Comparison of ENCODE assay signal across 9 cellular contexts in the genomic region with DNA sequence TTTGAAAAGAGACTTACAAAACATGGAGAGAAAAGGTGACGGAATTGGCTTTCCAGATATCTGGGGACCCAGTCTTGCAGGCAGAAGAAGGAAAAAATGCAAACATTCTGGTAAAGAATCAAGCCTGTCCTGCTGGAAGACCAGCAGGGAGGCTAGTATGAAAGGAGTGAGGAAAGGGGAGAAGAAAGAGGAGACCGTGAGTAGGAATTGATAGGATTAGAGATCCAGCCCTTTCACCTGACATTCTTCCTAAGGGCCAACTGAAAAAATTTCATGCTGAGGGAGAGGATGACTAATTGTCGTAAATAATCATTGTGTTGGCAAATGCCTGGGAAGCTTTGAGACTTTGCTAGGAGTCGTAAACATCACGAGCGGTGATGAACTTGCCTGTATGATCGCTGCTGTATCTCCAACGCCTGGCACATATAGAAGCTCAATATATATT. TPM values are rescaled to one million over a fixed set of nuclear protein-coding genes. Genes with fewer than 3 reads are reported as not detected.
DNase-seq lines count a peak whose midpoint lies in the region; ATAC-seq and TF ChIP-seq lines count a peak whose summit lies in the region.
"Had no signal": no experiment of that assay in that cellular context is flagged by ENCODE, and none has a peak within 500 bp of the region (broad histone marks: within the 10 kb centered on the region; RNA-seq: fewer than 3 reads in every experiment).

No MANE protein-coding gene starts in this region.

- no peak overlapping the region for H3K4me3 ChIP-seq in CD4-positive, CD25-positive, alpha-beta regulatory T cell (ENCODE audit: low read depth, low read length)
- H3K4me3 ChIP-seq in H7 (ENCODE audit: insufficient read depth, low read depth, low read length): 0 out of 2 replicates have a peak overlapping the region, but pooled peaks have one; percentile 0
- no peak overlapping the region for H3K4me3 ChIP-seq in naive thymus-derived CD4-positive, alpha-beta T cell (ENCODE audit: low read length)

- no peaks in the 10 kb centered on the region for H3K36me3 Mint-ChIP-seq in CD4-positive, CD25-positive, alpha-beta regulatory T cell
- H3K36me3 Mint-ChIP-seq in activated B cell treated with CpG ODN at 0.5 μM for 24 hours (ENCODE audit: low read depth): no peaks in the 10 kb centered on the region
- H3K36me3 Mint-ChIP-seq in naive thymus-derived CD4-positive, alpha-beta T cell: peaks cover 0 to 2% (median 0%) of the 10 kb centered on the region in 5 donors

- H3K4me1 Mint-ChIP-seq in CD4-positive, CD25-positive, alpha-beta regulatory T cell: peaks cover 5 to 13% (median 7%) of the 10 kb centered on the region in 4 donors
- H3K4me1 Mint-ChIP-seq in activated B cell treated with CpG ODN at 0.5 μM for 24 hours: peaks cover 47% of the 10 kb centered on the region
- H3K4me1 Mint-ChIP-seq in naive thymus-derived CD4-positive, alpha-beta T cell: peaks cover 5 to 14% (median 8%) of the 10 kb centered on the region in 7 donors

- H3K36me3 ChIP-seq in CD4-positive, CD25-positive, alpha-beta regulatory T cell (ENCODE audit: control insufficient read depth, insufficient read depth, low read length): no peaks in the 10 kb centered on the region
- H3K36me3 ChIP-seq in H7 (replicated peaks; ENCODE audit: control insufficient read depth, insufficient read depth, low read length): no peaks in the 10 kb centered on the region
- no peaks in the 10 kb centered on the region for H3K36me3 ChIP-seq in naive thymus-derived CD4-positive, alpha-beta T cell (ENCODE audit: control insufficient read depth in 2 of 3, insufficient read depth in 3 of 3, low read length in 3 of 3)

- H3K9me3 Mint-ChIP-seq in CD4-positive, CD25-positive, alpha-beta regulatory T cell: peaks cover 0 to 4% (median 1%) of the 10 kb centered on the region in 7 donors
- H3K9me3 Mint-ChIP-seq in activated B cell treated with CpG ODN at 0.5 μM for 24 hours: no peaks in the 10 kb centered on the region
- no peaks in the 10 kb centered on the region for H3K9me3 Mint-ChIP-seq in naive thymus-derived CD4-positive, alpha-beta T cell

- H3K4me3 Mint-ChIP-seq in CD4-positive, CD25-positive, alpha-beta regulatory T cell: peak overlapping the region in 3 of 4 donors; percentile 12 to 58 (median 53)
- peak overlapping the region; percentile 85 for H3K4me3 Mint-ChIP-seq in activated B cell treated with CpG ODN at 0.5 μM for 24 hours
- H3K4me3 Mint-ChIP-seq in naive thymus-derived CD4-positive, alpha-beta T cell: peak overlapping the region in 9 of 10 donors; percentile 15 to 78 (median 64)

- no peak for TF ChIP-seq CTCF in activated B cell treated with CpG ODN at 0.5 μM for 24 hours (IDR thresholded peaks at IDR 0.05)
- TF ChIP-seq CTCF in GM20000 (IDR thresholded peaks at IDR 0.05; ENCODE audit: extremely low read depth, missing control alignments): no peak

- CTCF ChIA-PET in activated B cell treated with CpG ODN at 0.5 μM for 24 hours (lab: Charles Lee): interaction anchor here (1.1 kb wide), 1 partner anchor 10 kb away, joined by 4 read pairs; no protein-coding TSS in a partner anchor
- CTCF ChIA-PET in naive thymus-derived CD4-positive, alpha-beta T cell (lab: Charles Lee): no interaction called here

- POLR2A ChIA-PET in activated B cell treated with CpG ODN at 0.5 μM for 24 hours (lab: Charles Lee): interaction anchor here (3.4 kb wide), 1 partner anchor 11 kb away, joined by 46 read pairs; a partner anchor contains a TSS
- POLR2A ChIA-PET in naive thymus-derived CD4-positive, alpha-beta T cell (lab: Charles Lee): no interaction called here

- intact Hi-C loops in activated B cell treated with CpG ODN at 0.5 μM for 24 hours (cut with micrococcal nuclease): loop anchor here (5.0 kb wide), 2 partner anchors 900 to 1060 kb away; a partner anchor contains a TSS
- intact Hi-C loops in naive thymus-derived CD4-positive, alpha-beta T cell (cut with micrococcal nuclease): loop anchor here (10.0 kb wide), 3 partner anchors 412 to 1412 kb away; a partner anchor contains a TSS

- no peak overlapping the region for H3K27ac Mint-ChIP-seq in CD4-positive, CD25-positive, alpha-beta regulatory T cell
- H3K27ac Mint-ChIP-seq in activated B cell treated with CpG ODN at 0.5 μM for 24 hours: peak overlapping the region; percentile 90
- peak overlapping the region in 1 of 9 donors; percentile 19 for H3K27ac Mint-ChIP-seq in naive thymus-derived CD4-positive, alpha-beta T cell

- no peak overlapping the region for H3K27ac ChIP-seq in CD4-positive, CD25-positive, alpha-beta regulatory T cell (ENCODE audit: insufficient read depth, low read length, poor library complexity, severe bottlenecking)
- no peak overlapping the region for H3K27ac ChIP-seq in naive thymus-derived CD4-positive, alpha-beta T cell (ENCODE audit: low read depth, low read length)

- H3K27me3 ChIP-seq in CD4-positive, CD25-positive, alpha-beta regulatory T cell (ENCODE audit: control insufficient read depth, insufficient read depth, low read length): peaks cover 33% of the 10 kb centered on the region
- peaks cover 15% of the 10 kb centered on the region for H3K27me3 ChIP-seq in H7 (ENCODE audit: control insufficient read depth, insufficient read depth, low read length)
- H3K27me3 ChIP-seq in naive thymus-derived CD4-positive, alpha-beta T cell (ENCODE audit: control insufficient read depth in 2 of 2, insufficient read depth in 2 of 2, low read length in 2 of 2): no peaks in the 10 kb centered on the region

- DNase-seq in CD4-positive, CD25-positive, alpha-beta regulatory T cell: no peak
- DNase-seq in H7 (peak; percentile 49), activated B cell treated with CpG ODN at 0.5 μM for 24 hours (no peak), NCI-H2107 treated with DMSO at 0.1 percent for 48 hours (lab: John Stamatoyannopoulos, UW; ENCODE audit: unreplicated experiment) (no peak), GM20000 (ENCODE audit: low spot score) (no peak), ureter (ENCODE audit: low spot score) (no peak)
- no peak for DNase-seq in naive thymus-derived CD4-positive, alpha-beta T cell
- no peak for DNase-seq in stimulated activated CD4-positive, alpha-beta T cell treated with anti-CD3 and anti-CD28 coated beads, Interleukin-4, amount 100 ng/mL, for 1 hour
- DNase-seq: occipital lobe had no signal

- peaks cover 86% of the 10 kb centered on the region for H3K27me3 Mint-ChIP-seq in CD4-positive, CD25-positive, alpha-beta regulatory T cell
- H3K27me3 Mint-ChIP-seq in activated B cell treated with CpG ODN at 0.5 μM for 24 hours: no peaks in the 10 kb centered on the region
- peaks cover 0 to 77% (median 26%) of the 10 kb centered on the region in 5 donors for H3K27me3 Mint-ChIP-seq in naive thymus-derived CD4-positive, alpha-beta T cell

- peaks cover 11% of the 10 kb centered on the region for H3K4me1 ChIP-seq in CD4-positive, CD25-positive, alpha-beta regulatory T cell (ENCODE audit: control insufficient read depth, insufficient read depth, low read length, poor library complexity, severe bottlenecking)
- H3K4me1 ChIP-seq in naive thymus-derived CD4-positive, alpha-beta T cell (ENCODE audit: control insufficient read depth in 2 of 2, insufficient read depth in 2 of 2, low read length in 2 of 2): peaks cover 0 to 5% of the 10 kb centered on the region in 2 donors

- no peak for ATAC-seq in CD4-positive, CD25-positive, alpha-beta regulatory T cell (ENCODE audit: low read depth in 2 of 2)
- ATAC-seq in activated B cell treated with CpG ODN at 0.5 μM for 24 hours (ENCODE audit: low read depth): no peak
- ATAC-seq in naive thymus-derived CD4-positive, alpha-beta T cell: no peak

- no peaks in the 10 kb centered on the region for H3K9me3 ChIP-seq in CD4-positive, CD25-positive, alpha-beta regulatory T cell (ENCODE audit: control insufficient read depth in 2 of 2, low read length in 2 of 2)
- H3K9me3 ChIP-seq in naive thymus-derived CD4-positive, alpha-beta T cell (ENCODE audit: control insufficient read depth in 2 of 3, low read length in 3 of 3): no peaks in the 10 kb centered on the region

RNA-seq across cellular contexts. Expression of a gene that starts 12.1 kb away (rescaled TPM):
- total RNA-seq in CD4-positive, CD25-positive, alpha-beta regulatory T cell: not detected
- polyA plus RNA-seq in CD4-positive, CD25-positive, alpha-beta regulatory T cell: not detected
- total RNA-seq in H7 (2014; rRNA removed; shearing (Covaris generic)): 0.14 and 0.33 TPM in 2 replicates
- total RNA-seq in activated B cell treated with CpG ODN at 0.5 μM for 24 hours (34.5 and 40.5 TPM in 2 replicates), ureter (186 TPM)
- total RNA-seq in naive thymus-derived CD4-positive, alpha-beta T cell: 1 to 10 TPM in 1 of 5 experiments, under 1 TPM in 2, not detected in 2; 0.42 to 1.2 (median 0.84) TPM
- not detected for polyA plus RNA-seq in naive thymus-derived CD4-positive, alpha-beta T cell

Comparison
In these comparisons a context has a peak if more than half of its experiments do, and no peak if none do; other contexts are left out.
1. RNA of a gene that starts 12.1 kb away (total RNA-seq): 186 TPM in ureter (single experiment) and 34.5 to 40.5 TPM in activated B cell treated with CpG ODN at 0.5 μM for 24 hours; not detected in CD4-positive, CD25-positive, alpha-beta regulatory T cell (single experiment), 0.42 to 1.2 TPM in naive thymus-derived CD4-positive, alpha-beta T cell and 0.14 to 0.33 TPM in H7; every median in the first group is over 10 times any median in the second.
2. Peak in every context shown above with its lines, with median percentiles within 50 percentile points of each other: H3K4me3 Mint-ChIP-seq.